In the genomic region with DNA sequence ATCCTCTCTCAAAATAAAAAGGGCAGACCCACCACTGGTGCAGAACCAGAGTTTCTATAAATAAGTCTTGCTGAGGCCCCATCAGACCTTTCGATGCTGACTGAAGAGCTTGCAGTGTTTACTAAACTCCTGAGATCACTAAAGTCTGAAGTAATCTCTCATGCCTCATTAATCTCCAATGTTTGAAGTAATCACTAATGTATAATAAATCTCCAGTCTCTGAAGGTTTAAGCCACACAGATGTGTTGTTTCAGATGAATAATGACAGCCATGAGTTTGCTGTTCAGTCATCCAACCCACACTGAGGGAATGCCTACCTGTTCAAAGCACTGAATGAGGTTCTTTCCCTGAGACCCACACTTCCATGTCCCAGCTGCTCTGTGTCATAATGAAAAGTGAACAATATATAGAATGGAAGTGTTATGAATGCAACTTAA, we compare ENCODE assay signal across 1 cellular context.
A peak's percentile ranks its signal among the peaks of the same experiment; 100 is the strongest.
TF ChIP-seq lines count a peak whose summit lies in the region.

No MANE protein-coding gene starts in this region.

TF ChIP-seq in HEK293, 187 proteins besides CTCF, POLR2A, EP300 and RAD21 (continued from another document and continues in another):
- TF ChIP-seq, protein P1, sequence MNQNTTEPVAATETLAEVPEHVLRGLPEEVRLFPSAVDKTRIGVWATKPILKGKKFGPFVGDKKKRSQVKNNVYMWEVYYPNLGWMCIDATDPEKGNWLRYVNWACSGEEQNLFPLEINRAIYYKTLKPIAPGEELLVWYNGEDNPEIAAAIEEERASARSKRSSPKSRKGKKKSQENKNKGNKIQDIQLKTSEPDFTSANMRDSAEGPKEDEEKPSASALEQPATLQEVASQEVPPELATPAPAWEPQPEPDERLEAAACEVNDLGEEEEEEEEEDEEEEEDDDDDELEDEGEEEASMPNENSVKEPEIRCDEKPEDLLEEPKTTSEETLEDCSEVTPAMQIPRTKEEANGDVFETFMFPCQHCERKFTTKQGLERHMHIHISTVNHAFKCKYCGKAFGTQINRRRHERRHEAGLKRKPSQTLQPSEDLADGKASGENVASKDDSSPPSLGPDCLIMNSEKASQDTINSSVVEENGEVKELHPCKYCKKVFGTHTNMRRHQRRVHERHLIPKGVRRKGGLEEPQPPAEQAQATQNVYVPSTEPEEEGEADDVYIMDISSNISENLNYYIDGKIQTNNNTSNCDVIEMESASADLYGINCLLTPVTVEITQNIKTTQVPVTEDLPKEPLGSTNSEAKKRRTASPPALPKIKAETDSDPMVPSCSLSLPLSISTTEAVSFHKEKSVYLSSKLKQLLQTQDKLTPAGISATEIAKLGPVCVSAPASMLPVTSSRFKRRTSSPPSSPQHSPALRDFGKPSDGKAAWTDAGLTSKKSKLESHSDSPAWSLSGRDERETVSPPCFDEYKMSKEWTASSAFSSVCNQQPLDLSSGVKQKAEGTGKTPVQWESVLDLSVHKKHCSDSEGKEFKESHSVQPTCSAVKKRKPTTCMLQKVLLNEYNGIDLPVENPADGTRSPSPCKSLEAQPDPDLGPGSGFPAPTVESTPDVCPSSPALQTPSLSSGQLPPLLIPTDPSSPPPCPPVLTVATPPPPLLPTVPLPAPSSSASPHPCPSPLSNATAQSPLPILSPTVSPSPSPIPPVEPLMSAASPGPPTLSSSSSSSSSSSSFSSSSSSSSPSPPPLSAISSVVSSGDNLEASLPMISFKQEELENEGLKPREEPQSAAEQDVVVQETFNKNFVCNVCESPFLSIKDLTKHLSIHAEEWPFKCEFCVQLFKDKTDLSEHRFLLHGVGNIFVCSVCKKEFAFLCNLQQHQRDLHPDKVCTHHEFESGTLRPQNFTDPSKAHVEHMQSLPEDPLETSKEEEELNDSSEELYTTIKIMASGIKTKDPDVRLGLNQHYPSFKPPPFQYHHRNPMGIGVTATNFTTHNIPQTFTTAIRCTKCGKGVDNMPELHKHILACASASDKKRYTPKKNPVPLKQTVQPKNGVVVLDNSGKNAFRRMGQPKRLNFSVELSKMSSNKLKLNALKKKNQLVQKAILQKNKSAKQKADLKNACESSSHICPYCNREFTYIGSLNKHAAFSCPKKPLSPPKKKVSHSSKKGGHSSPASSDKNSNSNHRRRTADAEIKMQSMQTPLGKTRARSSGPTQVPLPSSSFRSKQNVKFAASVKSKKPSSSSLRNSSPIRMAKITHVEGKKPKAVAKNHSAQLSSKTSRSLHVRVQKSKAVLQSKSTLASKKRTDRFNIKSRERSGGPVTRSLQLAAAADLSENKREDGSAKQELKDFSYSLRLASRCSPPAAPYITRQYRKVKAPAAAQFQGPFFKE (tag by site-specific recombination; IDR thresholded peaks at IDR 0.05; ENCODE audit: borderline replicate concordance): no peak
- TF ChIP-seq ZNF558 (tag by site-specific recombination; IDR thresholded peaks at IDR 0.05) (peak; percentile 61; the same call in 1 of the 2 replicates), ZNF529 (tag by site-specific recombination; IDR thresholded peaks at IDR 0.05; ENCODE audit: insufficient replicate concordance) (no peak), ZNF777 (tag by site-specific recombination; IDR thresholded peaks at IDR 0.05; ENCODE audit: borderline replicate concordance) (no peak), ZBTB1 (tag by site-specific recombination; IDR thresholded peaks at IDR 0.05) (0 out of 2 replicates have a peak, but pooled peaks have one; percentile 22), SP3 (tag by site-specific recombination; IDR thresholded peaks at IDR 0.05) (no peak), ZNF792 (tag by site-specific recombination; IDR thresholded peaks at IDR 0.05) (no peak), ZNF549 (tag by site-specific recombination; IDR thresholded peaks at IDR 0.05) (no peak), ZNF133 (tag by site-specific recombination; IDR thresholded peaks at IDR 0.05) (no peak), ZNF146 (tag by site-specific recombination; IDR thresholded peaks at IDR 0.05) (peak; percentile 28; the same call in 1 of the 2 replicates), ZBTB7A (tag by site-specific recombination; IDR thresholded peaks at IDR 0.05; ENCODE audit: low read depth) (no peak), ZNF768 (tag by site-specific recombination; IDR thresholded peaks at IDR 0.05) (no peak), ZNF404 (tag by site-specific recombination; IDR thresholded peaks at IDR 0.05) (no peak), ZNF394 (tag by site-specific recombination; IDR thresholded peaks at IDR 0.05; ENCODE audit: borderline replicate concordance) (peak; percentile 73), KLF1 (tag by site-specific recombination; IDR thresholded peaks at IDR 0.05) (no peak), ZNF211 (tag by site-specific recombination; IDR thresholded peaks at IDR 0.05; ENCODE audit: low read depth) (no peak), ZNF670 (tag by site-specific recombination; IDR thresholded peaks at IDR 0.05; ENCODE audit: low read depth) (no peak), YY1 (tag by site-specific recombination; IDR thresholded peaks at IDR 0.05) (no peak), ZNF473 (tag by site-specific recombination; IDR thresholded peaks at IDR 0.05) (no peak), SALL2 (tag by site-specific recombination; IDR thresholded peaks at IDR 0.05; ENCODE audit: borderline replicate concordance) (no peak), ZSCAN16 (tag by site-specific recombination; IDR thresholded peaks at IDR 0.05) (no peak), TRIM28 (IDR thresholded peaks at IDR 0.05; ENCODE audit: borderline replicate concordance, low read length) (peak; percentile 65; the same call in 1 of the 2 replicates), ZNF830 (tag by site-specific recombination; IDR thresholded peaks at IDR 0.05; ENCODE audit: low read depth) (no peak), ZNF701 (tag by site-specific recombination; IDR thresholded peaks at IDR 0.05) (no peak), IKZF3 (tag by site-specific recombination; IDR thresholded peaks at IDR 0.05) (peak; percentile 77), ZNF677 (tag by site-specific recombination; IDR thresholded peaks at IDR 0.05) (no peak), MYNN (tag by site-specific recombination; IDR thresholded peaks at IDR 0.05; ENCODE audit: borderline replicate concordance) (no peak), KLF8 (tag by site-specific recombination; IDR thresholded peaks at IDR 0.05) (peak; percentile 78)
- TF ChIP-seq, protein P2, sequence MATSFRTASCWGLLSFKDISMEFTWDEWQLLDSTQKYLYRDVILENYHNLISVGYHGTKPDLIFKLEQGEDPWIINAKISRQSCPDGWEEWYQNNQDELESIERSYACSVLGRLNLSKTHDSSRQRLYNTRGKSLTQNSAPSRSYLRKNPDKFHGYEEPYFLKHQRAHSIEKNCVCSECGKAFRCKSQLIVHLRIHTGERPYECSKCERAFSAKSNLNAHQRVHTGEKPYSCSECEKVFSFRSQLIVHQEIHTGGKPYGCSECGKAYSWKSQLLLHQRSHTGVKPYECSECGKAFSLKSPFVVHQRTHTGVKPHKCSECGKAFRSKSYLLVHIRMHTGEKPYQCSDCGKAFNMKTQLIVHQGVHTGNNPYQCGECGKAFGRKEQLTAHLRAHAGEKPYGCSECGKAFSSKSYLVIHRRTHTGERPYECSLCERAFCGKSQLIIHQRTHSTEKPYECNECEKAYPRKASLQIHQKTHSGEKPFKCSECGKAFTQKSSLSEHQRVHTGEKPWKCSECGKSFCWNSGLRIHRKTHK (tag by site-specific recombination; IDR thresholded peaks at IDR 0.05): no peak
- TF ChIP-seq, protein P3, sequence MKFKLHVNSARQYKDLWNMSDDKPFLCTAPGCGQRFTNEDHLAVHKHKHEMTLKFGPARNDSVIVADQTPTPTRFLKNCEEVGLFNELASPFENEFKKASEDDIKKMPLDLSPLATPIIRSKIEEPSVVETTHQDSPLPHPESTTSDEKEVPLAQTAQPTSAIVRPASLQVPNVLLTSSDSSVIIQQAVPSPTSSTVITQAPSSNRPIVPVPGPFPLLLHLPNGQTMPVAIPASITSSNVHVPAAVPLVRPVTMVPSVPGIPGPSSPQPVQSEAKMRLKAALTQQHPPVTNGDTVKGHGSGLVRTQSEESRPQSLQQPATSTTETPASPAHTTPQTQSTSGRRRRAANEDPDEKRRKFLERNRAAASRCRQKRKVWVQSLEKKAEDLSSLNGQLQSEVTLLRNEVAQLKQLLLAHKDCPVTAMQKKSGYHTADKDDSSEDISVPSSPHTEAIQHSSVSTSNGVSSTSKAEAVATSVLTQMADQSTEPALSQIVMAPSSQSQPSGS (tag by site-specific recombination; IDR thresholded peaks at IDR 0.05; ENCODE audit: low read depth): peak; percentile 62
- TF ChIP-seq, protein P4, sequence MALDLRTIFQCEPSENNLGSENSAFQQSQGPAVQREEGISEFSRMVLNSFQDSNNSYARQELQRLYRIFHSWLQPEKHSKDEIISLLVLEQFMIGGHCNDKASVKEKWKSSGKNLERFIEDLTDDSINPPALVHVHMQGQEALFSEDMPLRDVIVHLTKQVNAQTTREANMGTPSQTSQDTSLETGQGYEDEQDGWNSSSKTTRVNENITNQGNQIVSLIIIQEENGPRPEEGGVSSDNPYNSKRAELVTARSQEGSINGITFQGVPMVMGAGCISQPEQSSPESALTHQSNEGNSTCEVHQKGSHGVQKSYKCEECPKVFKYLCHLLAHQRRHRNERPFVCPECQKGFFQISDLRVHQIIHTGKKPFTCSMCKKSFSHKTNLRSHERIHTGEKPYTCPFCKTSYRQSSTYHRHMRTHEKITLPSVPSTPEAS (tag by site-specific recombination; IDR thresholded peaks at IDR 0.05): no peak; the same call in 1 of the 2 replicates
- TF ChIP-seq, protein P5, sequence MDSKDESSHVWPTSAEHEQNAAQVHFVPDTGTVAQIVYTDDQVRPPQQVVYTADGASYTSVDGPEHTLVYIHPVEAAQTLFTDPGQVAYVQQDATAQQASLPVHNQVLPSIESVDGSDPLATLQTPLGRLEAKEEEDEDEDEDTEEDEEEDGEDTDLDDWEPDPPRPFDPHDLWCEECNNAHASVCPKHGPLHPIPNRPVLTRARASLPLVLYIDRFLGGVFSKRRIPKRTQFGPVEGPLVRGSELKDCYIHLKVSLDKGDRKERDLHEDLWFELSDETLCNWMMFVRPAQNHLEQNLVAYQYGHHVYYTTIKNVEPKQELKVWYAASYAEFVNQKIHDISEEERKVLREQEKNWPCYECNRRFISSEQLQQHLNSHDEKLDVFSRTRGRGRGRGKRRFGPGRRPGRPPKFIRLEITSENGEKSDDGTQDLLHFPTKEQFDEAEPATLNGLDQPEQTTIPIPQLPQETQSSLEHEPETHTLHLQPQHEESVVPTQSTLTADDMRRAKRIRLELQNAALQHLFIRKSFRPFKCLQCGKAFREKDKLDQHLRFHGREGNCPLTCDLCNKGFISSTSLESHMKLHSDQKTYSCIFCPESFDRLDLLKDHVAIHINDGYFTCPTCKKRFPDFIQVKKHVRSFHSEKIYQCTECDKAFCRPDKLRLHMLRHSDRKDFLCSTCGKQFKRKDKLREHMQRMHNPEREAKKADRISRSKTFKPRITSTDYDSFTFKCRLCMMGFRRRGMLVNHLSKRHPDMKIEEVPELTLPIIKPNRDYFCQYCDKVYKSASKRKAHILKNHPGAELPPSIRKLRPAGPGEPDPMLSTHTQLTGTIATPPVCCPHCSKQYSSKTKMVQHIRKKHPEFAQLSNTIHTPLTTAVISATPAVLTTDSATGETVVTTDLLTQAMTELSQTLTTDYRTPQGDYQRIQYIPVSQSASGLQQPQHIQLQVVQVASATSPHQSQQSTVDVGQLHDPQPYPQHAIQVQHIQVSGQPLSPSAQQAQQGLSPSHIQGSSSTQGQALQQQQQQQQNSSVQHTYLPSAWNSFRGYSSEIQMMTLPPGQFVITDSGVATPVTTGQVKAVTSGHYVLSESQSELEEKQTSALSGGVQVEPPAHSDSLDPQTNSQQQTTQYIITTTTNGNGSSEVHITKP (tag by site-specific recombination; IDR thresholded peaks at IDR 0.05): no peak
- TF ChIP-seq, protein P6, sequence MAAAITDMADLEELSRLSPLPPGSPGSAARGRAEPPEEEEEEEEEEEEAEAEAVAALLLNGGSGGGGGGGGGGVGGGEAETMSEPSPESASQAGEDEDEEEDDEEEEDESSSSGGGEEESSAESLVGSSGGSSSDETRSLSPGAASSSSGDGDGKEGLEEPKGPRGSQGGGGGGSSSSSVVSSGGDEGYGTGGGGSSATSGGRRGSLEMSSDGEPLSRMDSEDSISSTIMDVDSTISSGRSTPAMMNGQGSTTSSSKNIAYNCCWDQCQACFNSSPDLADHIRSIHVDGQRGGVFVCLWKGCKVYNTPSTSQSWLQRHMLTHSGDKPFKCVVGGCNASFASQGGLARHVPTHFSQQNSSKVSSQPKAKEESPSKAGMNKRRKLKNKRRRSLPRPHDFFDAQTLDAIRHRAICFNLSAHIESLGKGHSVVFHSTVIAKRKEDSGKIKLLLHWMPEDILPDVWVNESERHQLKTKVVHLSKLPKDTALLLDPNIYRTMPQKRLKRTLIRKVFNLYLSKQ (tag by site-specific recombination; IDR thresholded peaks at IDR 0.05; ENCODE audit: borderline replicate concordance): no peak
- TF ChIP-seq, protein P7, sequence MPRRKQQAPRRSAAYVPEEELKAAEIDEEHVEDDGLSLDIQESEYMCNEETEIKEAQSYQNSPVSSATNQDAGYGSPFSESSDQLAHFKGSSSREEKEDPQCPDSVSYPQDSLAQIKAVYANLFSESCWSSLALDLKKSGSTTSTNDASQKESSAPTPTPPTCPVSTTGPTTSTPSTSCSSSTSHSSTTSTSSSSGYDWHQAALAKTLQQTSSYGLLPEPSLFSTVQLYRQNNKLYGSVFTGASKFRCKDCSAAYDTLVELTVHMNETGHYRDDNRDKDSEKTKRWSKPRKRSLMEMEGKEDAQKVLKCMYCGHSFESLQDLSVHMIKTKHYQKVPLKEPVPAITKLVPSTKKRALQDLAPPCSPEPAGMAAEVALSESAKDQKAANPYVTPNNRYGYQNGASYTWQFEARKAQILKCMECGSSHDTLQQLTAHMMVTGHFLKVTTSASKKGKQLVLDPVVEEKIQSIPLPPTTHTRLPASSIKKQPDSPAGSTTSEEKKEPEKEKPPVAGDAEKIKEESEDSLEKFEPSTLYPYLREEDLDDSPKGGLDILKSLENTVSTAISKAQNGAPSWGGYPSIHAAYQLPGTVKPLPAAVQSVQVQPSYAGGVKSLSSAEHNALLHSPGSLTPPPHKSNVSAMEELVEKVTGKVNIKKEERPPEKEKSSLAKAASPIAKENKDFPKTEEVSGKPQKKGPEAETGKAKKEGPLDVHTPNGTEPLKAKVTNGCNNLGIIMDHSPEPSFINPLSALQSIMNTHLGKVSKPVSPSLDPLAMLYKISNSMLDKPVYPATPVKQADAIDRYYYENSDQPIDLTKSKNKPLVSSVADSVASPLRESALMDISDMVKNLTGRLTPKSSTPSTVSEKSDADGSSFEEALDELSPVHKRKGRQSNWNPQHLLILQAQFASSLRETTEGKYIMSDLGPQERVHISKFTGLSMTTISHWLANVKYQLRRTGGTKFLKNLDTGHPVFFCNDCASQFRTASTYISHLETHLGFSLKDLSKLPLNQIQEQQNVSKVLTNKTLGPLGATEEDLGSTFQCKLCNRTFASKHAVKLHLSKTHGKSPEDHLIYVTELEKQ (tag by site-specific recombination; IDR thresholded peaks at IDR 0.05; ENCODE audit: borderline replicate concordance): peak; percentile 77; the same call in 1 of the 2 replicates
- TF ChIP-seq, protein P8, sequence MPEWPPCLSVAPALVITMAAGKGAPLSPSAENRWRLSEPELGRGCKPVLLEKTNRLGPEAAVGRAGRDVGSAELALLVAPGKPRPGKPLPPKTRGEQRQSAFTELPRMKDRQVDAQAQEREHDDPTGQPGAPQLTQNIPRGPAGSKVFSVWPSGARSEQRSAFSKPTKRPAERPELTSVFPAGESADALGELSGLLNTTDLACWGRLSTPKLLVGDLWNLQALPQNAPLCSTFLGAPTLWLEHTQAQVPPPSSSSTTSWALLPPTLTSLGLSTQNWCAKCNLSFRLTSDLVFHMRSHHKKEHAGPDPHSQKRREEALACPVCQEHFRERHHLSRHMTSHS (tag by site-specific recombination; IDR thresholded peaks at IDR 0.05): 0 out of 2 replicates have a peak, but pooled peaks have one; percentile 43
